In genomic region chr15:48547305-48547704, GRCh38 we compare ENCODE assay signal across 18 cellular contexts.
DNase-seq lines count a peak whose midpoint lies in the region; ATAC-seq, FAIRE-seq and TF ChIP-seq lines count a peak whose summit lies in the region.
"Had no signal": no experiment of that assay in that cellular context is flagged by ENCODE, and none has a peak within 500 bp of the region (broad histone marks: within the 10 kb centered on the region; RNA-seq: fewer than 3 reads in every experiment).

No MANE protein-coding gene starts in this region.

- POLR2A ChIA-PET in IMR-90 (lab: Charles Lee; ENCODE audit: unreplicated experiment), result interaction anchor here (0.6 kb wide), 1 partner anchor 12 kb away, joined by 3 read pairs; no protein-coding TSS in a partner anchor

- intact Hi-C loops in IMR-90 (cut with micrococcal nuclease), result no loop called here

- 0 out of 2 replicates have a peak overlapping the region, but pooled peaks have one; percentile 0 for H4K5ac ChIP-seq in IMR-90 (ENCODE audit: low read depth, low read length)

- H2BK20ac ChIP-seq in IMR-90 (ENCODE audit: low read depth, low read length), result peak overlapping the region; percentile 58; the same call in 1 of the 2 replicates

- peak overlapping the region; percentile 64 for H2BK5ac ChIP-seq in IMR-90 (ENCODE audit: low read depth, low read length, poor library complexity, severe bottlenecking)

- 0 out of 2 replicates have a peak overlapping the region, but pooled peaks have one; percentile 31 for H4K91ac ChIP-seq in IMR-90 (ENCODE audit: insufficient read depth, low read depth, low read length)

- H2BK120ac ChIP-seq in IMR-90 (ENCODE audit: low read depth, low read length), result peak overlapping the region; percentile 14; the same call in 1 of the 2 replicates

- in situ Hi-C loops in IMR-90 (cut with MboI; ENCODE audit: low sequenced_read_pairs), result no loop called here

- peak overlapping the region; percentile 34; the same call in 1 of the 2 replicates for H3K14ac ChIP-seq in IMR-90 (replicated peaks; ENCODE audit: low read depth, low read length)

- H3F3A ChIP-seq in smooth muscle cell (ENCODE audit: low read depth), result peaks cover 18% of the 10 kb centered on the region

- peak overlapping the region; percentile 77; the same call in 1 of the 2 replicates for H2AK5ac ChIP-seq in IMR-90 (ENCODE audit: low read depth, low read length)

- peaks cover 7% of the 10 kb centered on the region for H3K79me2 ChIP-seq in smooth muscle cell (ENCODE audit: low read depth)

- H3K4me2 ChIP-seq in IMR-90 (ENCODE audit: low read depth, low read length) (no peak overlapping the region), smooth muscle cell (peak overlapping the region; percentile 70)

- H3K9me3 ChIP-seq in IMR-90 (ENCODE audit: control insufficient read depth, insufficient read depth, low read length) (no peaks in the 10 kb centered on the region), smooth muscle cell (replicated peaks; ENCODE audit: low read depth) (no peaks in the 10 kb centered on the region)
- H3K9me3 ChIP-seq: BE2C, thyroid gland had no signal

- peak overlapping the region; percentile 3; the same call in 1 of the 2 replicates for H3K23ac ChIP-seq in IMR-90 (ENCODE audit: low read depth, low read length)

- peaks cover 15% of the 10 kb centered on the region for H3K9me1 ChIP-seq in IMR-90 (ENCODE audit: insufficient read depth, low read length)

- H2AFZ ChIP-seq in IMR-90 (replicated peaks; ENCODE audit: low read length, poor library complexity) (no peak overlapping the region), smooth muscle cell (ENCODE audit: low read depth) (no peak overlapping the region)

- TF ChIP-seq CTCF in IMR-90 (conservative IDR thresholded peaks at IDR 0.05; ENCODE audit: low read depth, low read length) (no peak), fibroblast of villous mesenchyme (IDR thresholded peaks at IDR 0.05; ENCODE audit: insufficient read depth, low read depth, low read length) (no peak), smooth muscle cell (IDR thresholded peaks at IDR 0.05; ENCODE audit: borderline replicate concordance, insufficient read depth, poor library complexity, severe bottlenecking) (no peak)

- no peak overlapping the region for H3K18ac ChIP-seq in IMR-90 (ENCODE audit: low read depth, low read length)

- peak overlapping the region; percentile 56 for H3K4ac ChIP-seq in IMR-90 (ENCODE audit: low read depth, low read length)

- H3K4me1 ChIP-seq in IMR-90 (ENCODE audit: control insufficient read depth, insufficient read depth, low read length) (peaks cover 12% of the 10 kb centered on the region), smooth muscle cell (ENCODE audit: low read depth) (peaks cover 13% of the 10 kb centered on the region)
- H3K4me1 ChIP-seq: BE2C, foreskin keratinocyte had no signal

- no peak for FAIRE-seq in GM12892 (lab: Jason Lieb, UNC)
- FAIRE-seq: H1 had no signal

- H3K9ac ChIP-seq in IMR-90 (ENCODE audit: low read depth, low read length) (no peak overlapping the region), smooth muscle cell (ENCODE audit: low read depth) (peak overlapping the region; percentile 18)

- H3K27ac ChIP-seq in IMR-90 (ENCODE audit: insufficient read depth, low read length) (peak overlapping the region; percentile 27; the same call in 1 of the 2 replicates), smooth muscle cell (ENCODE audit: low read depth) (peak overlapping the region; percentile 84)
- H3K27ac ChIP-seq: foreskin keratinocyte, thyroid gland had no signal

- H3K36me3 ChIP-seq in IMR-90 (ENCODE audit: control insufficient read depth, insufficient read depth, low read length) (peaks cover 3% of the 10 kb centered on the region; the same call in 1 of the 2 replicates), smooth muscle cell (ENCODE audit: low read depth) (no peaks in the 10 kb centered on the region)
- H3K36me3 ChIP-seq: BE2C, thyroid gland had no signal

- peak; percentile 72 for DNase-seq in IMR-90
- DNase-seq in astrocyte of the hippocampus (ENCODE audit: low read depth, low spot score), result peak; percentile 63
- DNase-seq in fibroblast of villous mesenchyme (ENCODE audit: low read depth), result peak; percentile 61
- no peak for DNase-seq in smooth muscle cell (lab: John Stamatoyannopoulos, UW; ENCODE audit: unreplicated experiment)
- no peak for DNase-seq in GM12892 (ENCODE audit: insufficient read length)
- DNase-seq in HT-29 (ENCODE audit: low spot score), result no peak
- DNase-seq: activated CD4-positive, alpha-beta T cell treated with anti-CD3 and anti-CD28 coated beads, Interleukin-2, amount 10 ng/mL, durations not matched to agents 7 days and 5 days; BE2C; effector CD8-positive, alpha-beta T cell; foreskin keratinocyte; NCI-H1048; NCI-H2107; thyroid gland had no signal

- no peak for TF ChIP-seq RAD21 in IMR-90 (IDR thresholded peaks at IDR 0.05; ENCODE audit: low read length)

- no peak overlapping the region for H2AK9ac ChIP-seq in IMR-90 (replicated peaks; ENCODE audit: low read depth, low read length, poor library complexity)

- dilution Hi-C loops in IMR-90 (cut with HindIII; ENCODE audit: low sequenced_read_pairs, unreplicated experiment), result no loop called here

- CTCF ChIA-PET in IMR-90 (lab: Yijun Ruan, JAX), result interaction anchor here (0.6 kb wide), 1 partner anchor 11 kb away, joined by 3 read pairs; no protein-coding TSS in a partner anchor

- BruUV-seq in IMR-90 (replicated peaks; lab: Mats Ljungman, UMichigan), result no TSS peak

- no CpG with 5 or more reads among the region's 3 CpGs for WGBS in IMR-90 (ENCODE audit: extremely low coverage in 2 of 2, insufficient read length in 1 of 2), 2 experiments
- 50% methylated on average over 3 of the region's 3 CpGs for WGBS in smooth muscle cell (ENCODE audit: low lambda C conversion rate)

- no peak overlapping the region for H3K56ac ChIP-seq in IMR-90 (ENCODE audit: extremely low read depth, insufficient read depth, low read length)

- TF ChIP-seq POLR2A in IMR-90 (IDR thresholded peaks at IDR 0.05; ENCODE audit: low read depth, low read length), result no peak
- no peak for TF ChIP-seq POLR2A in GM12892 (IDR thresholded peaks at IDR 0.05; ENCODE audit: low read depth, low read length)
- TF ChIP-seq POLR2A in GM18505 (IDR thresholded peaks at IDR 0.05; ENCODE audit: borderline replicate concordance, extremely low read depth, insufficient read depth, insufficient read length), result no peak

- H4K8ac ChIP-seq in IMR-90 (ENCODE audit: low read depth in 2 of 2, low read length in 2 of 2), result peak overlapping the region; percentile 9; a peak in 1 of 4 replicates

- ATAC-seq in IMR-90 (ENCODE audit: low read depth) (peak; percentile 28), GM18505 (IDR thresholded peaks at IDR 0.05; ENCODE audit: unreplicated experiment) (no peak)
- ATAC-seq: activated naive CD4-positive, alpha-beta T cell treated with anti-CD3 and anti-CD28 coated beads, Interleukin-2, amount 50 U/mL, for 72 hours; foreskin keratinocyte; K562; left lobe of liver had no signal

- H3K4me3 ChIP-seq in IMR-90 (ENCODE audit: insufficient read depth, low read depth, low read length), result no peak overlapping the region
- H3K4me3 ChIP-seq in fibroblast of villous mesenchyme (ENCODE audit: low read depth, low read length), result no peak overlapping the region
- no peak overlapping the region for H3K4me3 ChIP-seq in smooth muscle cell
- H3K4me3 ChIP-seq: K562, thyroid gland had no signal

- H3K27me3 ChIP-seq in IMR-90 (ENCODE audit: control insufficient read depth, insufficient read depth, low read length) (no peaks in the 10 kb centered on the region), smooth muscle cell (ENCODE audit: low read depth) (no peaks in the 10 kb centered on the region)
- H3K27me3 ChIP-seq: BE2C, foreskin keratinocyte, thyroid gland had no signal

- H3K79me1 ChIP-seq in IMR-90 (ENCODE audit: low read depth in 1 of 2, low read length in 2 of 2), result peaks cover 37 to 81% of the 10 kb centered on the region in 2 experiments

- H4K20me1 ChIP-seq in IMR-90 (ENCODE audit: insufficient read depth, low read length) (no peaks in the 10 kb centered on the region), smooth muscle cell (ENCODE audit: low read depth) (no peaks in the 10 kb centered on the region)

- peak overlapping the region; percentile 88; the same call in 1 of the 3 replicates for H2BK15ac ChIP-seq in IMR-90 (ENCODE audit: low read depth, low read length)

TF ChIP-seq in IMR-90, 13 proteins besides CTCF, POLR2A, EP300 and RAD21:
- no peak for TF ChIP-seq MXI1 (IDR thresholded peaks at IDR 0.05; ENCODE audit: borderline replicate concordance, low read depth, low read length)
- no peak for TF ChIP-seq ELK1 (IDR thresholded peaks at IDR 0.05; ENCODE audit: borderline replicate concordance, low read depth, low read length)

Comparison
In these comparisons a context has a peak if more than half of its experiments do, and no peak if none do; other contexts are left out.
1. DNase-seq: peak in IMR-90 (single experiment), astrocyte of the hippocampus (single experiment) and fibroblast of villous mesenchyme (single experiment); none in smooth muscle cell (single experiment), GM12892 (single experiment) and HT-29 (single experiment).